11 cellular contexts compared by ENCODE assay signal in the genomic region with DNA sequence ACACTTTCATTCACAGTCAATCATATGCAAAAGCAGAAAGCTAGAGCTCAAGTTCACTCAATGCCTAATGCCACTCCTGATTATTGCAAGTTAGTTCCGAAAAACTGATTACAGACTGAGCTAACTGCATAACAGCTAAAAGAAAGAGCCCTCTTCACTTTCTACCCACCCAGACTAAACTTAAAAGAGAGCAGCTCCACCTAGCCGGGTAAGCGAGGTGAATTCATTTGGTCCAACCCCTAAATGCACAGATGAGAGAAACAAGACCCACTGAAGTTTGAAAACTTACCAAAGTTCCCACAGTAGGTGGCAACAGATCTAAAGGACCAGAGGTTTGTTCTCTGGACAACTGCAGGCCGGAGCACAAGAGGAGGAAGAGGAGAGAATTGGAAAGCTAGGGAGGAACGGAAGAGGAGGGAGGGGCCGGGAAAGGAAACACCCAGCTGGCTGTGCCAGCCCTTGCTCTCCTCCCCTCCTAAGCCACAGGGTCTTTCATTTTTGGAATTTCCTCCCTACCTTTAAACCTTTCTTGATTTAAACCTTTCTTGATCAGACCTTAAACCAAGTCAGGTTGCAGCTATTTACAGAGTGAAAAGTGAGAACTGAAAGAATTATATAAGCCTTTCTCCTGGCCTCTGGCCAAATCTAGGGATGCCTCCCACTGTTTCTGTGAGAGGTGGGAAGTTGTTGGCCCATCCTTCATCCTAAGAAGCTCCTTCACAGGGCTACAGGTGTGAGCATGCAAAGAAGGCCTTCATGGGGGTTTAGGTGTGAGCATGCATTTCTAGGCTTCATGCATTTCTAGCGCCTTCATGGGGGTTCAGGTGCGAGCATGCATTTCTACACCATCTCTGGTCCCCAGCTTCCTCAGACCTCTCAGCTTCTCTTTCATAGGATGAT.
DNase-seq lines count a peak whose midpoint lies in the region; ATAC-seq and FAIRE-seq lines count a peak whose summit lies in the region.
"Had no signal": no experiment of that assay in that cellular context is flagged by ENCODE, and none has a peak within 500 bp of the region (broad histone marks: within the 10 kb centered on the region; RNA-seq: fewer than 3 reads in every experiment).

No MANE protein-coding gene starts in this region.

- H3K4me3 Mint-ChIP-seq in activated T-helper 1 cell treated with anti-CD3 and anti-CD28 coated beads, Interleukin-12 subunit alpha, Interleukin-12 subunit beta, Interleukin-2, Interleukin-4 antibody, amounts not matched to agents 30 ng/mL and 10 ng/mL and 1 ng/mL, durations not matched to agents 14 hours and 24 hours and 36 hours, result peak overlapping the region; percentile 40

- H3K27ac Mint-ChIP-seq in activated T-helper 1 cell treated with anti-CD3 and anti-CD28 coated beads, Interleukin-12 subunit alpha, Interleukin-12 subunit beta, Interleukin-2, Interleukin-4 antibody, amounts not matched to agents 30 ng/mL and 10 ng/mL and 1 ng/mL, durations not matched to agents 14 hours and 24 hours and 36 hours, result no peak overlapping the region

- no peaks in the 10 kb centered on the region for H3K27me3 Mint-ChIP-seq in activated T-helper 1 cell treated with anti-CD3 and anti-CD28 coated beads, Interleukin-12 subunit alpha, Interleukin-12 subunit beta, Interleukin-2, Interleukin-4 antibody, amounts not matched to agents 30 ng/mL and 10 ng/mL and 1 ng/mL, durations not matched to agents 14 hours and 24 hours and 36 hours (ENCODE audit: insufficient read depth)

- FAIRE-seq in RCC 7860 (lab: Jason Lieb, UNC), result no peak
- FAIRE-seq: GM12891, islet of Langerhans had no signal

- no peaks in the 10 kb centered on the region for H3K36me3 Mint-ChIP-seq in activated T-helper 1 cell treated with anti-CD3 and anti-CD28 coated beads, Interleukin-12 subunit alpha, Interleukin-12 subunit beta, Interleukin-2, Interleukin-4 antibody, amounts not matched to agents 30 ng/mL and 10 ng/mL and 1 ng/mL, durations not matched to agents 14 hours and 24 hours and 36 hours (ENCODE audit: low read depth)

- intact Hi-C loops in activated T-helper 1 cell treated with anti-CD3 and anti-CD28 coated beads, Interleukin-12 subunit alpha, Interleukin-12 subunit beta, Interleukin-2, Interleukin-4 antibody, amounts not matched to agents 30 ng/mL and 10 ng/mL and 1 ng/mL, durations not matched to agents 14 hours and 24 hours and 36 hours (cut with micrococcal nuclease), result loop anchor here (5.0 kb wide), 1 partner anchor 35 kb away; no protein-coding TSS in a partner anchor
- intact Hi-C loops in left cardiac atrium (cut with DNase I) (no loop called here), sciatic nerve (cut with DNase I) (no loop called here)

- peak; percentile 85 for ATAC-seq in left cardiac atrium
- ATAC-seq in sciatic nerve, result peak; percentile 68

- DNase-seq in DMS 273 (lab: John Stamatoyannopoulos, UW; ENCODE audit: unreplicated experiment) (peak; percentile 18), DMS 273 treated with DMSO at 0.1 percent for 48 hours (lab: John Stamatoyannopoulos, UW) (no peak), left cardiac atrium (peak; percentile 30), sciatic nerve (ENCODE audit: low spot score) (no peak), RCC 7860 (ENCODE audit: low spot score) (no peak), NCI-H748 (lab: John Stamatoyannopoulos, UW; ENCODE audit: unreplicated experiment) (no peak), SW480 (ENCODE audit: low spot score) (no peak)
- DNase-seq in activated T-helper 1 cell treated with anti-CD3 and anti-CD28 coated beads, Interleukin-12 subunit alpha, Interleukin-12 subunit beta, Interleukin-2, Interleukin-4 antibody, amounts not matched to agents 30 ng/mL and 10 ng/mL and 1 ng/mL, durations not matched to agents 14 hours and 24 hours and 36 hours (ENCODE audit: low spot score), result no peak
- DNase-seq: 8988T had no signal

- no peaks in the 10 kb centered on the region for H3K9me3 Mint-ChIP-seq in activated T-helper 1 cell treated with anti-CD3 and anti-CD28 coated beads, Interleukin-12 subunit alpha, Interleukin-12 subunit beta, Interleukin-2, Interleukin-4 antibody, amounts not matched to agents 30 ng/mL and 10 ng/mL and 1 ng/mL, durations not matched to agents 14 hours and 24 hours and 36 hours

- H3K4me1 Mint-ChIP-seq in activated T-helper 1 cell treated with anti-CD3 and anti-CD28 coated beads, Interleukin-12 subunit alpha, Interleukin-12 subunit beta, Interleukin-2, Interleukin-4 antibody, amounts not matched to agents 30 ng/mL and 10 ng/mL and 1 ng/mL, durations not matched to agents 14 hours and 24 hours and 36 hours (ENCODE audit: low read depth), result peaks cover 28% of the 10 kb centered on the region

Comparison
In these comparisons a context has a peak if more than half of its experiments do, and no peak if none do; other contexts are left out.
1. DNase-seq: peak in DMS 273 (single experiment) and left cardiac atrium (single experiment); none in DMS 273 treated with DMSO at 0.1 percent for 48 hours (single experiment), activated T-helper 1 cell treated with anti-CD3 and anti-CD28 coated beads, Interleukin-12 subunit alpha, Interleukin-12 subunit beta, Interleukin-2, Interleukin-4 antibody, amounts not matched to agents 30 ng/mL and 10 ng/mL and 1 ng/mL, durations not matched to agents 14 hours and 24 hours and 36 hours (single experiment), sciatic nerve (single experiment), RCC 7860 (single experiment), NCI-H748 (single experiment) and SW480 (single experiment).